2 cellular contexts compared by ENCODE assay signal in genomic region chr2:240585681-240586197, GRCh38.
TF ChIP-seq lines count a peak whose summit lies in the region.

No MANE protein-coding gene starts in this region.

TF ChIP-seq in SK-N-SH, 30 proteins besides CTCF, POLR2A, EP300 and RAD21 (continued from another document):
- TF ChIP-seq REST (IDR thresholded peaks at IDR 0.05; ENCODE audit: low read depth, low read length) (no peak), GATA2 (CRISPR knock-in tag; IDR thresholded peaks at IDR 0.05) (no peak), FOSL2 (IDR thresholded peaks at IDR 0.05; ENCODE audit: borderline replicate concordance, low read depth) (no peak), POLR2AphosphoS5 (IDR thresholded peaks at IDR 0.05; ENCODE audit: low read depth, low read length) (no peak), TEAD4 (IDR thresholded peaks at IDR 0.05; ENCODE audit: borderline replicate concordance, insufficient read depth) (no peak), USF1 (IDR thresholded peaks at IDR 0.05; ENCODE audit: borderline replicate concordance, low read depth) (no peak)

TF ChIP-seq in SK-N-SH treated with all-trans-retinoic acid at 6 μM for 48 hours, 23 proteins besides CTCF, POLR2A, EP300 and RAD21 (continued from another document):
- TF ChIP-seq, protein P1, sequence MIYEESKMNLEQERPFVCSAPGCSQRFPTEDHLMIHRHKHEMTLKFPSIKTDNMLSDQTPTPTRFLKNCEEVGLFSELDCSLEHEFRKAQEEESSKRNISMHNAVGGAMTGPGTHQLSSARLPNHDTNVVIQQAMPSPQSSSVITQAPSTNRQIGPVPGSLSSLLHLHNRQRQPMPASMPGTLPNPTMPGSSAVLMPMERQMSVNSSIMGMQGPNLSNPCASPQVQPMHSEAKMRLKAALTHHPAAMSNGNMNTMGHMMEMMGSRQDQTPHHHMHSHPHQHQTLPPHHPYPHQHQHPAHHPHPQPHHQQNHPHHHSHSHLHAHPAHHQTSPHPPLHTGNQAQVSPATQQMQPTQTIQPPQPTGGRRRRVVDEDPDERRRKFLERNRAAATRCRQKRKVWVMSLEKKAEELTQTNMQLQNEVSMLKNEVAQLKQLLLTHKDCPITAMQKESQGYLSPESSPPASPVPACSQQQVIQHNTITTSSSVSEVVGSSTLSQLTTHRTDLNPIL (CRISPR knock-in tag; IDR thresholded peaks at IDR 0.05; ENCODE audit: low read depth) = no peak
- TF ChIP-seq BACH2 (CRISPR knock-in tag; IDR thresholded peaks at IDR 0.05; ENCODE audit: borderline replicate concordance) = no peak
- TF ChIP-seq, protein P2, sequence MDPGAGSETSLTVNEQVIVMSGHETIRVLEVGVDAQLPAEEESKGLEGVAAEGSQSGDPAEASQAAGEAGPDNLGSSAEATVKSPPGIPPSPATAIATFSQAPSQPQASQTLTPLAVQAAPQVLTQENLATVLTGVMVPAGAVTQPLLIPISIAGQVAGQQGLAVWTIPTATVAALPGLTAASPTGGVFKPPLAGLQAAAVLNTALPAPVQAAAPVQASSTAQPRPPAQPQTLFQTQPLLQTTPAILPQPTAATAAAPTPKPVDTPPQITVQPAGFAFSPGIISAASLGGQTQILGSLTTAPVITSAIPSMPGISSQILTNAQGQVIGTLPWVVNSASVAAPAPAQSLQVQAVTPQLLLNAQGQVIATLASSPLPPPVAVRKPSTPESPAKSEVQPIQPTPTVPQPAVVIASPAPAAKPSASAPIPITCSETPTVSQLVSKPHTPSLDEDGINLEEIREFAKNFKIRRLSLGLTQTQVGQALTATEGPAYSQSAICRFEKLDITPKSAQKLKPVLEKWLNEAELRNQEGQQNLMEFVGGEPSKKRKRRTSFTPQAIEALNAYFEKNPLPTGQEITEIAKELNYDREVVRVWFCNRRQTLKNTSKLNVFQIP (CRISPR knock-in tag; IDR thresholded peaks at IDR 0.05; ENCODE audit: borderline replicate concordance, low read depth) = no peak
- TF ChIP-seq CSDC2 (CRISPR knock-in tag; IDR thresholded peaks at IDR 0.05) = no peak
- TF ChIP-seq SNAI2 (CRISPR knock-in tag; IDR thresholded peaks at IDR 0.05) = no peak
- no peak for TF ChIP-seq ZFP30 (CRISPR knock-in tag; IDR thresholded peaks at IDR 0.05)
